ENCODE assay signal across 8 cellular contexts in genomic region chr1:18234790-18235242, GRCh38.
A peak's percentile ranks its signal among the peaks of the same experiment; 100 is the strongest.
DNase-seq lines count a peak whose midpoint lies in the region; ATAC-seq lines count a peak whose summit lies in the region.

No MANE protein-coding gene starts in this region.

- H3K4me1 Mint-ChIP-seq in activated T-cell treated with anti-CD3 and anti-CD28 coated beads, Interleukin-2, amount 50 U/mL, for 24 hours (ENCODE audit: low read depth): no peaks in the 10 kb centered on the region
- H3K4me1 Mint-ChIP-seq in immature natural killer cell: no peaks in the 10 kb centered on the region

- peaks cover 22% of the 10 kb centered on the region for H3K9me3 Mint-ChIP-seq in activated T-cell treated with anti-CD3 and anti-CD28 coated beads, Interleukin-2, amount 50 U/mL, for 24 hours
- peaks cover 7 to 26% (median 10%) of the 10 kb centered on the region in 6 donors for H3K9me3 Mint-ChIP-seq in immature natural killer cell

- no peak for ATAC-seq in HG03439 (IDR thresholded peaks at IDR 0.05; ENCODE audit: unreplicated experiment)

- H3K36me3 Mint-ChIP-seq in activated T-cell treated with anti-CD3 and anti-CD28 coated beads, Interleukin-2, amount 50 U/mL, for 24 hours (ENCODE audit: low read depth): no peaks in the 10 kb centered on the region
- H3K36me3 Mint-ChIP-seq in immature natural killer cell: no peaks in the 10 kb centered on the region

- H3K4me3 Mint-ChIP-seq in activated T-cell treated with anti-CD3 and anti-CD28 coated beads, Interleukin-2, amount 50 U/mL, for 24 hours: no peak overlapping the region
- no peak overlapping the region for H3K4me3 Mint-ChIP-seq in immature natural killer cell

- peaks cover 41% of the 10 kb centered on the region for H3K27me3 Mint-ChIP-seq in activated T-cell treated with anti-CD3 and anti-CD28 coated beads, Interleukin-2, amount 50 U/mL, for 24 hours
- H3K27me3 Mint-ChIP-seq in immature natural killer cell (ENCODE audit: low read depth in 3 of 3): peaks cover 0 to 19% (median 8%) of the 10 kb centered on the region in 3 donors

- DNase-seq in activated T-cell treated with anti-CD3 and anti-CD28 coated beads for 48 hours (ENCODE audit: low read depth) (peak; percentile 6), LHCN-M2 (ENCODE audit: low read depth) (peak; percentile 9), SHP77 treated with DMSO at 0.1 percent for 48 hours (lab: John Stamatoyannopoulos, UW) (peak; percentile 61), fibroblast of the conjunctiva (ENCODE audit: low read depth) (peak; percentile 5), putamen (ENCODE audit: low spot score) (peak; percentile 52), immature natural killer cell (no peak)
- DNase-seq in activated T-cell treated with anti-CD3 and anti-CD28 coated beads, Interleukin-2, amount 50 U/mL, for 24 hours: no peak

- no peak overlapping the region for H3K27ac Mint-ChIP-seq in activated T-cell treated with anti-CD3 and anti-CD28 coated beads, Interleukin-2, amount 50 U/mL, for 24 hours
- H3K27ac Mint-ChIP-seq in immature natural killer cell: no peak overlapping the region

Comparison
In these comparisons a context has a peak if more than half of its experiments do, and no peak if none do; other contexts are left out.
1. DNase-seq: peak in activated T-cell treated with anti-CD3 and anti-CD28 coated beads for 48 hours (single experiment), LHCN-M2 (single experiment), SHP77 treated with DMSO at 0.1 percent for 48 hours (single experiment), fibroblast of the conjunctiva (single experiment) and putamen (single experiment); none in activated T-cell treated with anti-CD3 and anti-CD28 coated beads, Interleukin-2, amount 50 U/mL, for 24 hours (single experiment) and immature natural killer cell (0 of 3).